15 cellular contexts compared by ENCODE assay signal in genomic region chr1:200977071-200977754, GRCh38.
"Had no signal": no experiment of that assay in that cellular context is flagged by ENCODE, and none has a peak within 500 bp of the region (broad histone marks: within the 10 kb centered on the region; RNA-seq: fewer than 3 reads in every experiment).

No MANE protein-coding gene starts in this region.

- H3K27ac ChIP-seq: hepatocyte, neutrophil, suprapubic skin, thyroid gland had no signal

- H3K9me3 Mint-ChIP-seq: dendritic cell treated with granulocyte-macrophage colony-stimulating factor and Interleukin-4, amounts not matched to agents 40 ng/mL and 50 ng/mL, for 4 days; type B pancreatic cell had no signal

- DNase-seq: foreskin melanocyte; head of caudate nucleus; mammary epithelial cell; naive thymus-derived CD4-positive, alpha-beta T cell; nephron progenitor cell; right cardiac atrium; small intestine; stimulated activated CD4-positive, alpha-beta T cell treated with anti-CD3 and anti-CD28 coated beads, Interleukin-12 subunit alpha, Interleukin-12 subunit beta, amount 100 ng/mL, for 4 hours; stimulated activated naive CD4-positive, alpha-beta T cell; thyroid gland had no signal

- H3K4me3 ChIP-seq: hepatocyte, suprapubic skin, thyroid gland had no signal

- H3K9me3 ChIP-seq: neutrophil, suprapubic skin, thyroid gland had no signal

- ATAC-seq: naive thymus-derived CD4-positive, alpha-beta T cell; right cardiac atrium had no signal

- H3K4me1 ChIP-seq: thyroid gland had no signal

- H3K36me3 ChIP-seq: thyroid gland had no signal

- H3K4me3 Mint-ChIP-seq: dendritic cell treated with granulocyte-macrophage colony-stimulating factor and Interleukin-4, amounts not matched to agents 40 ng/mL and 50 ng/mL, for 4 days; naive thymus-derived CD4-positive, alpha-beta T cell; nephron progenitor cell; type B pancreatic cell had no signal

- H3K27me3 ChIP-seq: hepatocyte, neutrophil, suprapubic skin, thyroid gland had no signal

- H3K27me3 Mint-ChIP-seq: dendritic cell treated with granulocyte-macrophage colony-stimulating factor and Interleukin-4, amounts not matched to agents 40 ng/mL and 50 ng/mL, for 4 days; naive thymus-derived CD4-positive, alpha-beta T cell; type B pancreatic cell had no signal

- H3K27ac Mint-ChIP-seq: dendritic cell treated with granulocyte-macrophage colony-stimulating factor and Interleukin-4, amounts not matched to agents 40 ng/mL and 50 ng/mL, for 4 days; nephron progenitor cell; type B pancreatic cell had no signal
